ENCODE assay signal across 12 cellular contexts in genomic region chr7:108311446-108312168, GRCh38.
DNase-seq lines count a peak whose midpoint lies in the region; ATAC-seq and TF ChIP-seq lines count a peak whose summit lies in the region.
"Had no signal": no experiment of that assay in that cellular context is flagged by ENCODE, and none has a peak within 500 bp of the region (broad histone marks: within the 10 kb centered on the region; RNA-seq: fewer than 3 reads in every experiment).

No MANE protein-coding gene starts in this region.

- no peaks in the 10 kb centered on the region for H3K27me3 Mint-ChIP-seq in activated naive CD8-positive, alpha-beta T cell
- no peaks in the 10 kb centered on the region for H3K27me3 Mint-ChIP-seq in osteocyte (ENCODE audit: unreplicated experiment)

- H3K27me3 ChIP-seq in testis, result no peaks in the 10 kb centered on the region
- H3K27me3 ChIP-seq: MG63 had no signal

- 95 to 99% methylated on average over 3 of the region's 3 CpGs for WGBS in testis, 2 donors

- TF ChIP-seq POLR2A in testis (IDR thresholded peaks at IDR 0.05), result no peak

- intact Hi-C loops in left colon (cut with DNase I, micrococcal nuclease), result no loop called here
- intact Hi-C loops in posterior cingulate gyrus (cut with DNase I), result no loop called here
- intact Hi-C loops in testis (cut with DNase I; ENCODE audit: low total_unique reads), result no loop called here

- no peaks in the 10 kb centered on the region for H3K9me3 Mint-ChIP-seq in activated naive CD8-positive, alpha-beta T cell (ENCODE audit: low read depth)
- no peaks in the 10 kb centered on the region for H3K9me3 Mint-ChIP-seq in osteocyte (ENCODE audit: unreplicated experiment)

- no peak overlapping the region for H3K4me3 ChIP-seq in testis
- H3K4me3 ChIP-seq: MG63, skin epidermis had no signal

- DNase-seq in osteocyte (ENCODE audit: extremely low spot score, unreplicated experiment) (no peak), left colon (no peak), posterior cingulate gyrus (no peak), testis (no peak)
- DNase-seq: activated T-cell treated with anti-CD3 and anti-CD28 coated beads, Interleukin-2, amount 50 U/mL, for 48 hours; MG63; Right ventricle myocardium superior had no signal

- no peaks in the 10 kb centered on the region for H3K4me1 ChIP-seq in testis

- H3K27ac ChIP-seq in testis, result no peak overlapping the region

- no peaks in the 10 kb centered on the region for H3K9me3 ChIP-seq in testis
- H3K9me3 ChIP-seq: MG63 had no signal

- TF ChIP-seq CTCF in osteocyte (IDR thresholded peaks at IDR 0.05) (no peak), testis (IDR thresholded peaks at IDR 0.05) (no peak)

- H3K36me3 ChIP-seq in testis (ENCODE audit: low read depth, missing control alignments), result no peaks in the 10 kb centered on the region
- H3K36me3 ChIP-seq: MG63 had no signal

- H3K36me3 Mint-ChIP-seq in activated naive CD8-positive, alpha-beta T cell, result peaks cover 17% of the 10 kb centered on the region
- no peaks in the 10 kb centered on the region for H3K36me3 Mint-ChIP-seq in osteocyte (ENCODE audit: unreplicated experiment)

- H3K4me3 Mint-ChIP-seq in activated naive CD8-positive, alpha-beta T cell, result no peak overlapping the region
- no peak overlapping the region for H3K4me3 Mint-ChIP-seq in osteocyte (ENCODE audit: unreplicated experiment)

- peak overlapping the region; percentile 66 for H3K27ac Mint-ChIP-seq in activated naive CD8-positive, alpha-beta T cell
- H3K27ac Mint-ChIP-seq in osteocyte (ENCODE audit: unreplicated experiment), result peak overlapping the region; percentile 90

- peak; percentile 55 for ATAC-seq in GM18861 (IDR thresholded peaks at IDR 0.05; ENCODE audit: unreplicated experiment)
- peak; percentile 48 for ATAC-seq in HG02840 (IDR thresholded peaks at IDR 0.05; ENCODE audit: low FRiP score, unreplicated experiment)
- no peak for ATAC-seq in left colon
- ATAC-seq in HG03135 (IDR thresholded peaks at IDR 0.05; ENCODE audit: unreplicated experiment), result no peak

- H3K4me1 Mint-ChIP-seq in activated naive CD8-positive, alpha-beta T cell (ENCODE audit: low read depth), result peaks cover 16% of the 10 kb centered on the region
- H3K4me1 Mint-ChIP-seq in osteocyte (ENCODE audit: unreplicated experiment), result peaks cover 76% of the 10 kb centered on the region

Comparison
In these comparisons a context has a peak if more than half of its experiments do, and no peak if none do; other contexts are left out.
1. ATAC-seq: peak in GM18861 (single experiment) and HG02840 (single experiment); none in left colon (single experiment) and HG03135 (single experiment).